8 cellular contexts compared by ENCODE assay signal in genomic region chr2:45860136-45861106, GRCh38.
DNase-seq lines count a peak whose midpoint lies in the region; ATAC-seq and TF ChIP-seq lines count a peak whose summit lies in the region.

No MANE protein-coding gene starts in this region.

- peak overlapping the region; percentile 87 for H3K27ac Mint-ChIP-seq in stimulated activated naive B cell treated with anti-CD40 and anti-IgM and Interleukin-4, amounts not matched to agents 10 μg/mL and 1 μg/mL and 100 μg/mL, for 72 hours

- H3K9me3 Mint-ChIP-seq in stimulated activated naive B cell treated with anti-CD40 and anti-IgM and Interleukin-4, amounts not matched to agents 10 μg/mL and 1 μg/mL and 100 μg/mL, for 72 hours, result no peaks in the 10 kb centered on the region

- 32 to 45% methylated on average over 6 to 8 of the region's 8 CpGs for WGBS in body of pancreas, 2 donors

- H3K36me3 Mint-ChIP-seq in stimulated activated naive B cell treated with anti-CD40 and anti-IgM and Interleukin-4, amounts not matched to agents 10 μg/mL and 1 μg/mL and 100 μg/mL, for 72 hours, result peaks cover 0 to 8% of the 10 kb centered on the region in 2 donors

- peak overlapping the region; percentile 81 to 86 for H3K4me3 Mint-ChIP-seq in stimulated activated naive B cell treated with anti-CD40 and anti-IgM and Interleukin-4, amounts not matched to agents 10 μg/mL and 1 μg/mL and 100 μg/mL, for 72 hours

- H3K9me3 ChIP-seq in body of pancreas, result no peaks in the 10 kb centered on the region

- intact Hi-C loops in body of pancreas (cut with DNase I) (no loop called here), left colon (cut with DNase I, micrococcal nuclease) (no loop called here)

- peak overlapping the region in 2 of 4 donors; percentile 15 to 24 for H3K27ac ChIP-seq in body of pancreas

- H3K27me3 ChIP-seq in GM06990 (replicated peaks; ENCODE audit: control insufficient read depth, insufficient read depth, low read length) (no peaks in the 10 kb centered on the region), body of pancreas (no peaks in the 10 kb centered on the region)

- ATAC-seq in body of pancreas, result no peak
- ATAC-seq in left colon, result peak; percentile 16
- ATAC-seq in stimulated activated naive B cell treated with anti-CD40 and anti-IgM and Interleukin-4, amounts not matched to agents 10 μg/mL and 1 μg/mL and 100 μg/mL, for 72 hours (replicated peaks), result peak; percentile 67 to 70
- ATAC-seq in HG03025 (IDR thresholded peaks at IDR 0.05; ENCODE audit: low FRiP score, unreplicated experiment), result no peak
- no peak for ATAC-seq in HG02840 (IDR thresholded peaks at IDR 0.05; ENCODE audit: low FRiP score, unreplicated experiment)
- no peak for ATAC-seq in HG03135 (IDR thresholded peaks at IDR 0.05; ENCODE audit: unreplicated experiment)

- TF ChIP-seq CTCF in GM06990 (IDR thresholded peaks at IDR 0.05; ENCODE audit: insufficient read depth, low read length, poor library complexity, severe bottlenecking) (no peak), body of pancreas (IDR thresholded peaks at IDR 0.05) (no peak)

- H3K36me3 ChIP-seq in GM06990 (ENCODE audit: control insufficient read depth, insufficient read depth, low read length), result no peaks in the 10 kb centered on the region
- no peaks in the 10 kb centered on the region for H3K36me3 ChIP-seq in body of pancreas (replicated peaks in 1 of 2; ENCODE audit: insufficient read depth in 1 of 2, low read depth in 2 of 2)

- TF ChIP-seq POLR2A in body of pancreas (IDR thresholded peaks at IDR 0.05), result no peak

- peaks cover 17% of the 10 kb centered on the region for H3K4me1 ChIP-seq in body of pancreas

- H3K4me3 ChIP-seq in GM06990 (replicated peaks; ENCODE audit: low read depth, low read length), result peak overlapping the region; percentile 2
- no peak overlapping the region for H3K4me3 ChIP-seq in body of pancreas

- no peaks in the 10 kb centered on the region for H3K27me3 Mint-ChIP-seq in stimulated activated naive B cell treated with anti-CD40 and anti-IgM and Interleukin-4, amounts not matched to agents 10 μg/mL and 1 μg/mL and 100 μg/mL, for 72 hours

- DNase-seq in GM06990 (ENCODE audit: extremely low read depth, insufficient read length) (no peak), NCI-H2227 (lab: John Stamatoyannopoulos, UW; ENCODE audit: unreplicated experiment) (peak; percentile 36), body of pancreas (peak; percentile 29 to 55 (median 46)), left colon (peak; percentile 34 to 57)
- no peak for DNase-seq in stimulated activated naive B cell treated with anti-CD40 and anti-IgM and Interleukin-4, amounts not matched to agents 10 μg/mL and 1 μg/mL and 100 μg/mL, for 72 hours

- peaks cover 45 to 59% of the 10 kb centered on the region in 2 donors for H3K4me1 Mint-ChIP-seq in stimulated activated naive B cell treated with anti-CD40 and anti-IgM and Interleukin-4, amounts not matched to agents 10 μg/mL and 1 μg/mL and 100 μg/mL, for 72 hours

Comparison
In these comparisons a context has a peak if more than half of its experiments do, and no peak if none do; other contexts are left out.
1. DNase-seq: peak in NCI-H2227 (single experiment), body of pancreas (4 of 4) and left colon (2 of 2); none in GM06990 (single experiment) and stimulated activated naive B cell treated with anti-CD40 and anti-IgM and Interleukin-4, amounts not matched to agents 10 μg/mL and 1 μg/mL and 100 μg/mL, for 72 hours (single experiment).
2. ATAC-seq: peak in left colon (single experiment) and stimulated activated naive B cell treated with anti-CD40 and anti-IgM and Interleukin-4, amounts not matched to agents 10 μg/mL and 1 μg/mL and 100 μg/mL, for 72 hours (2 of 2); none in body of pancreas (single experiment), HG03025 (single experiment), HG02840 (single experiment) and HG03135 (single experiment).